8 cellular contexts compared by ENCODE assay signal in genomic region chr1:161749509-161750407, GRCh38. TPM values are rescaled to one million over a fixed set of nuclear protein-coding genes. Genes with fewer than 3 reads are reported as not detected.
DNase-seq lines count a peak whose midpoint lies in the region; ATAC-seq, FAIRE-seq and TF ChIP-seq lines count a peak whose summit lies in the region.

Gene DUSP12, plus strand, starts transcription at chr1:161749786. Its CDS starts 16 bp downstream, at chr1:161749802.

- peaks cover 28% of the 10 kb centered on the region for H3K79me2 ChIP-seq in OCI-LY3 (ENCODE audit: low read length)

- peaks cover 13% of the 10 kb centered on the region for H3K36me3 Mint-ChIP-seq in endothelial cell (ENCODE audit: low read depth, unreplicated experiment)

- peak within 1 kb of the TSS; percentile 85 for H2AFZ ChIP-seq in OCI-LY3 (ENCODE audit: low read depth, low read length)

- peaks cover 9% of the 10 kb centered on the region for H3K4me1 Mint-ChIP-seq in endothelial cell (ENCODE audit: unreplicated experiment)

- H3K9me3 ChIP-seq in HUES6 (ENCODE audit: control insufficient read depth, insufficient read depth, low read depth, low read length) (no peaks in the 10 kb centered on the region), OCI-LY3 (ENCODE audit: insufficient read depth, low read length) (peaks cover 7% of the 10 kb centered on the region; the same call in 1 of the 2 replicates)

- TF ChIP-seq CTCF in D721Med (IDR thresholded peaks at IDR 0.05; ENCODE audit: insufficient read depth, missing control alignments), result peak; percentile 61
- peak; percentile 48 for TF ChIP-seq CTCF in OCI-LY3 (IDR thresholded peaks at IDR 0.05; ENCODE audit: low read depth, low read length)
- TF ChIP-seq CTCF in endothelial cell (IDR thresholded peaks at IDR 0.05; ENCODE audit: unreplicated experiment), result no peak

- H4K20me1 ChIP-seq in OCI-LY3 (ENCODE audit: insufficient read depth, low read length), result peaks cover 5% of the 10 kb centered on the region; the same call in 1 of the 2 replicates

- H3K9ac ChIP-seq in HUES6 (ENCODE audit: low read length) (peak within 1 kb of the TSS; percentile 92), OCI-LY3 (ENCODE audit: low read length) (peak within 1 kb of the TSS; percentile 77)

- H3K4me3 Mint-ChIP-seq in endothelial cell (ENCODE audit: unreplicated experiment), result peak within 1 kb of the TSS; percentile 98

- H3K36me3 ChIP-seq in HUES6 (ENCODE audit: control insufficient read depth, insufficient read depth, low read length) (peaks cover 37% of the 10 kb centered on the region), OCI-LY3 (replicated peaks; ENCODE audit: low read depth, low read length) (peaks cover 26% of the 10 kb centered on the region)

- H3K27ac Mint-ChIP-seq in endothelial cell (ENCODE audit: unreplicated experiment), result peak within 1 kb of the TSS; percentile 95

- H3K4me2 ChIP-seq in OCI-LY3 (ENCODE audit: low read length), result peak within 1 kb of the TSS; percentile 89

- peaks cover 3% of the 10 kb centered on the region for H3K27me3 ChIP-seq in HUES6 (ENCODE audit: control insufficient read depth, insufficient read depth, low read length)
- H3K27me3 ChIP-seq in OCI-LY3 (ENCODE audit: low read depth, low read length), result no peaks in the 10 kb centered on the region

- peaks cover 8% of the 10 kb centered on the region for H3K27me3 Mint-ChIP-seq in endothelial cell (ENCODE audit: unreplicated experiment)

- no peaks in the 10 kb centered on the region for H3K9me3 Mint-ChIP-seq in endothelial cell (ENCODE audit: unreplicated experiment)

- H3K4me1 ChIP-seq in HUES6 (ENCODE audit: control insufficient read depth, insufficient read depth, low read length), result 0 out of 2 replicates have a peak, but pooled peaks cover 2% of the 10 kb centered on the region
- peaks cover 44% of the 10 kb centered on the region for H3K4me1 ChIP-seq in OCI-LY3 (ENCODE audit: low read length)

- ATAC-seq in GM21390 (IDR thresholded peaks at IDR 0.05; ENCODE audit: unreplicated experiment), result peak; percentile 93

- peak; percentile 86 for DNase-seq in D721Med (ENCODE audit: insufficient read length, low spot score)
- DNase-seq in activated CD8-positive, alpha-beta memory T cell treated with anti-CD3 and anti-CD28 coated beads, Interleukin-2, amount 50 U/mL, for 48 hours, result peak; percentile 91
- peak; percentile 91 for DNase-seq in endothelial cell (ENCODE audit: low spot score)
- DNase-seq in midbrain (lab: John Stamatoyannopoulos, UW), result peak; percentile 91
- peak; percentile 66 to 70 for DNase-seq in stimulated activated CD8-positive, alpha-beta memory T cell treated with anti-CD3 and anti-CD28 coated beads, Interleukin-2, amount 100 ng/mL, for 1 hour (ENCODE audit: low read depth in 2 of 2)

- peak within 1 kb of the TSS; percentile 79 for H3K27ac ChIP-seq in HUES6 (ENCODE audit: low read depth, low read length)
- H3K27ac ChIP-seq in OCI-LY3 (ENCODE audit: low read length), result peak within 1 kb of the TSS; percentile 72

- no peak for FAIRE-seq in D721Med (lab: Jason Lieb, UNC)

- H3K4me3 ChIP-seq in HUES6 (ENCODE audit: low read depth, low read length) (peak within 1 kb of the TSS; percentile 93), OCI-LY3 (ENCODE audit: low read length) (peak within 1 kb of the TSS; percentile 83)

RNA-seq across cellular contexts. Expression of gene DUSP12, which starts in this region (rescaled TPM):
- total RNA-seq in endothelial cell (ENCODE audit: unreplicated experiment), result 27.8 TPM

Comparison
In these comparisons a context has a peak if more than half of its experiments do, and no peak if none do; other contexts are left out.
1. Peak in every context shown above with its lines: DNase-seq, ATAC-seq, H3K4me3 ChIP-seq and H3K27ac ChIP-seq.